Comparison of ENCODE assay signal across 12 cellular contexts in genomic region chr5:80070338-80071056, GRCh38. TPM values are rescaled to one million over a fixed set of nuclear protein-coding genes. Genes with fewer than 3 reads are reported as not detected.
DNase-seq lines count a peak whose midpoint lies in the region; ATAC-seq and TF ChIP-seq lines count a peak whose summit lies in the region.
"Had no signal": no experiment of that assay in that cellular context is flagged by ENCODE, and none has a peak within 500 bp of the region (broad histone marks: within the 10 kb centered on the region; RNA-seq: fewer than 3 reads in every experiment).

No MANE protein-coding gene starts in this region.

- H3K36me3 Mint-ChIP-seq in activated T-helper 17 cell treated with anti-CD3 and anti-CD28 coated beads, Interleukin-2, amount 50 U/mL, for 72 hours (ENCODE audit: low read depth), result peaks cover 5% of the 10 kb centered on the region

- H3K27ac ChIP-seq in left ventricle myocardium inferior (replicated peaks), result peak overlapping the region; percentile 73
- peak overlapping the region; percentile 69 for H3K27ac ChIP-seq in temporal lobe (ENCODE audit: low read depth, low read length)
- H3K27ac ChIP-seq: thyroid gland had no signal

- H3K27me3 ChIP-seq in left ventricle myocardium inferior (ENCODE audit: low read depth), result no peaks in the 10 kb centered on the region
- H3K27me3 ChIP-seq: thyroid gland had no signal

- H3K36me3 ChIP-seq in left ventricle myocardium inferior, result peaks cover 6% of the 10 kb centered on the region
- H3K36me3 ChIP-seq: thyroid gland had no signal

- ATAC-seq in HG03354 (IDR thresholded peaks at IDR 0.05; ENCODE audit: poor library complexity, severe bottlenecking, unreplicated experiment), result peak; percentile 48
- ATAC-seq in activated T-helper 17 cell treated with anti-CD3 and anti-CD28 coated beads, Interleukin-2, amount 50 U/mL, for 72 hours (replicated peaks), result peak; percentile 57
- ATAC-seq in GM21423 (IDR thresholded peaks at IDR 0.05; ENCODE audit: unreplicated experiment), result no peak

- H3K4me3 Mint-ChIP-seq in activated T-helper 17 cell treated with anti-CD3 and anti-CD28 coated beads, Interleukin-2, amount 50 U/mL, for 72 hours, result peak overlapping the region; percentile 0

- H3K27me3 Mint-ChIP-seq in activated T-helper 17 cell treated with anti-CD3 and anti-CD28 coated beads, Interleukin-2, amount 50 U/mL, for 72 hours, result no peaks in the 10 kb centered on the region

- no peaks in the 10 kb centered on the region for H3K9me3 ChIP-seq in left ventricle myocardium inferior (replicated peaks)
- H3K9me3 ChIP-seq: thyroid gland had no signal

- no peaks in the 10 kb centered on the region for H3K9me3 Mint-ChIP-seq in activated T-helper 17 cell treated with anti-CD3 and anti-CD28 coated beads, Interleukin-2, amount 50 U/mL, for 72 hours

- peaks cover 7% of the 10 kb centered on the region for H3K4me1 Mint-ChIP-seq in activated T-helper 17 cell treated with anti-CD3 and anti-CD28 coated beads, Interleukin-2, amount 50 U/mL, for 72 hours

- H3K27ac Mint-ChIP-seq in activated T-helper 17 cell treated with anti-CD3 and anti-CD28 coated beads, Interleukin-2, amount 50 U/mL, for 72 hours, result peak overlapping the region; percentile 14

- intact Hi-C loops in left ventricle myocardium inferior (cut with micrococcal nuclease), result no loop called here
- intact Hi-C loops in cardiac septum (cut with DNase I), result loop anchor here (10.0 kb wide), 1 partner anchor 376 kb away; no protein-coding TSS in a partner anchor

- H3K4me1 ChIP-seq in left ventricle myocardium inferior, result peaks cover 21% of the 10 kb centered on the region

- no peak overlapping the region for H3K4me3 ChIP-seq in left ventricle myocardium inferior
- H3K4me3 ChIP-seq: thyroid gland had no signal

- DNase-seq in left ventricle myocardium inferior (no peak), cardiac septum (ENCODE audit: low spot score) (no peak), NCI-H2171 treated with DMSO at 0.1 percent for 48 hours (lab: John Stamatoyannopoulos, UW) (no peak), AG08396 (ENCODE audit: low spot score) (no peak)
- DNase-seq: activated CD8-positive, alpha-beta memory T cell treated with anti-CD3 and anti-CD28 coated beads, Interleukin-2, amount 50 U/mL, for 48 hours; GF-D8; T-helper 9 cell; thyroid gland had no signal

- TF ChIP-seq CTCF in left ventricle myocardium inferior (IDR thresholded peaks at IDR 0.05; ENCODE audit: borderline replicate concordance), result no peak

RNA-seq across cellular contexts. Expression of gene THBS4, which starts 35.3 kb away (rescaled TPM):
- total RNA-seq in left ventricle myocardium inferior (51.4 TPM), cardiac septum (464 TPM), temporal lobe (1.2 TPM)
- 1 to 10 TPM; 1.7 to 3.5 TPM for total RNA-seq in activated T-helper 17 cell treated with anti-CD3 and anti-CD28 coated beads, Interleukin-2, amount 50 U/mL, for 72 hours

Comparison
In these comparisons a context has a peak if more than half of its experiments do, and no peak if none do; other contexts are left out.
1. RNA of gene THBS4, which starts 35.3 kb away (total RNA-seq): 464 TPM in cardiac septum (single experiment) and 51.4 TPM in left ventricle myocardium inferior (single experiment); 1.7 to 3.5 TPM in activated T-helper 17 cell treated with anti-CD3 and anti-CD28 coated beads, Interleukin-2, amount 50 U/mL, for 72 hours and 1.2 TPM in temporal lobe (single experiment); every median in the first group is over 10 times any median in the second.